ENCODE assay signal across 8 cellular contexts in genomic region chr11:808427-809286, GRCh38. TPM values are rescaled to one million over a fixed set of nuclear protein-coding genes. Genes with fewer than 3 reads are reported as not detected.
DNase-seq lines count a peak whose midpoint lies in the region; ATAC-seq and TF ChIP-seq lines count a peak whose summit lies in the region.

No MANE protein-coding gene starts in this region.

- H3K27me3 ChIP-seq in BLaER1 treated with 17β-estradiol and CSF1 and Interleukin-3, amounts not matched to agents 10 nM and 100 nM, result no peaks in the 10 kb centered on the region
- no peaks in the 10 kb centered on the region for H3K27me3 ChIP-seq in skeletal muscle satellite cell (ENCODE audit: control insufficient read depth, insufficient read depth, low read length)

- CTCF ChIA-PET in activated CD8-positive, alpha-beta T cell treated with anti-CD3 and anti-CD28 coated beads for 36 hours (lab: Charles Lee), result interaction anchor here (0.9 to 1.7 kb wide), 4 partner anchors 10 to 83 kb away, joined by 3 to 7 read pairs (median 3); partner anchors contain the start of genes PNPLA2 and SLC25A22

- peak overlapping the region; percentile 94 to 99 (median 97) for H3K27ac ChIP-seq in BLaER1 treated with 17β-estradiol and CSF1 and Interleukin-3, amounts not matched to agents 10 nM and 100 nM

- peaks cover 27 to 36% (median 33%) of the 10 kb centered on the region in 11 experiments for H3K36me3 ChIP-seq in BLaER1 treated with 17β-estradiol and CSF1 and Interleukin-3, amounts not matched to agents 10 nM and 100 nM
- H3K36me3 ChIP-seq in skeletal muscle satellite cell (ENCODE audit: insufficient read depth, low read length), result peaks cover 32% of the 10 kb centered on the region

- TF ChIP-seq CTCF in HFF-Myc (IDR thresholded peaks at IDR 0.05; ENCODE audit: low read depth, low read length, missing control alignments), result no peak
- TF ChIP-seq CTCF in activated CD8-positive, alpha-beta T cell treated with anti-CD3 and anti-CD28 coated beads for 36 hours (IDR thresholded peaks at IDR 0.05), result peak; percentile 16

- peak overlapping the region; percentile 82 to 100 (median 95) for H3K4me2 ChIP-seq in BLaER1 treated with 17β-estradiol and CSF1 and Interleukin-3, amounts not matched to agents 10 nM and 100 nM
- peak overlapping the region; percentile 98 for H3K4me2 ChIP-seq in skeletal muscle satellite cell (ENCODE audit: low read length)

- intact Hi-C loops in activated CD8-positive, alpha-beta T cell treated with anti-CD3 and anti-CD28 coated beads for 36 hours (cut with micrococcal nuclease), result no loop called here

- H3K4me3 Mint-ChIP-seq in activated CD8-positive, alpha-beta T cell treated with anti-CD3 and anti-CD28 coated beads for 36 hours, result peak overlapping the region; percentile 87

- H3K27ac Mint-ChIP-seq in activated CD8-positive, alpha-beta T cell treated with anti-CD3 and anti-CD28 coated beads for 36 hours, result peak overlapping the region; percentile 99

- H3K9me3 Mint-ChIP-seq in activated CD8-positive, alpha-beta T cell treated with anti-CD3 and anti-CD28 coated beads for 36 hours, result no peaks in the 10 kb centered on the region

- ATAC-seq in activated CD8-positive, alpha-beta T cell treated with anti-CD3 and anti-CD28 coated beads for 36 hours, result no peak
- ATAC-seq in GM19035 (IDR thresholded peaks at IDR 0.05; ENCODE audit: unreplicated experiment) (no peak), HG02885 (IDR thresholded peaks at IDR 0.05; ENCODE audit: poor library complexity, unreplicated experiment) (no peak)

- peak overlapping the region; percentile 88 to 100 (median 98) for H3K4me3 ChIP-seq in BLaER1 treated with 17β-estradiol and CSF1 and Interleukin-3, amounts not matched to agents 10 nM and 100 nM
- H3K4me3 ChIP-seq in HFF-Myc (replicated peaks; ENCODE audit: low read depth, low read length) (peak overlapping the region; percentile 99), skeletal muscle satellite cell (ENCODE audit: low read length) (peak overlapping the region; percentile 79)

- H3K4me1 ChIP-seq in BLaER1 treated with 17β-estradiol and CSF1 and Interleukin-3, amounts not matched to agents 10 nM and 100 nM, result peaks cover 53 to 72% (median 68%) of the 10 kb centered on the region in 10 experiments
- H3K4me1 ChIP-seq in skeletal muscle satellite cell (ENCODE audit: control insufficient read depth, insufficient read depth, low read length), result peaks cover 37% of the 10 kb centered on the region

- peak overlapping the region; percentile 94 to 100 (median 98) for H3K9ac ChIP-seq in BLaER1 treated with 17β-estradiol and CSF1 and Interleukin-3, amounts not matched to agents 10 nM and 100 nM
- H3K9ac ChIP-seq in skeletal muscle satellite cell (ENCODE audit: low read depth, low read length), result peak overlapping the region; percentile 93

- POLR2A ChIA-PET in activated CD8-positive, alpha-beta T cell treated with anti-CD3 and anti-CD28 coated beads for 36 hours (lab: Charles Lee), result interaction anchor here (1.0 to 15.6 kb wide), 7 partner anchors 9 to 32 kb away, joined by 3 to 273 read pairs (median 9); partner anchors contain the start of genes CD151, CEND1, CRACR2B and PNPLA2

- H3K36me3 Mint-ChIP-seq in activated CD8-positive, alpha-beta T cell treated with anti-CD3 and anti-CD28 coated beads for 36 hours (ENCODE audit: low read depth), result peaks cover 37% of the 10 kb centered on the region

- no peak for DNase-seq in HFF-Myc (ENCODE audit: extremely low read depth, low read depth)
- DNase-seq in activated CD8-positive, alpha-beta T cell treated with anti-CD3 and anti-CD28 coated beads for 36 hours, result peak; percentile 58
- DNase-seq in glomerular visceral epithelial cell (ENCODE audit: extremely low spot score), result peak; percentile 70
- no peak for DNase-seq in NCI-H187 treated with DMSO at 0.1 percent for 48 hours (lab: John Stamatoyannopoulos, UW)

- H3K9me3 ChIP-seq in BLaER1 treated with 17β-estradiol and CSF1 and Interleukin-3, amounts not matched to agents 10 nM and 100 nM (replicated peaks in 1 of 11), result no peaks in the 10 kb centered on the region
- H3K9me3 ChIP-seq in skeletal muscle satellite cell (replicated peaks; ENCODE audit: low read length), result no peaks in the 10 kb centered on the region

- peaks cover 28% of the 10 kb centered on the region for H3K4me1 Mint-ChIP-seq in activated CD8-positive, alpha-beta T cell treated with anti-CD3 and anti-CD28 coated beads for 36 hours (ENCODE audit: low read depth)

- no peaks in the 10 kb centered on the region for H3K27me3 Mint-ChIP-seq in activated CD8-positive, alpha-beta T cell treated with anti-CD3 and anti-CD28 coated beads for 36 hours

- H4K20me1 ChIP-seq in BLaER1 treated with 17β-estradiol and CSF1 and Interleukin-3, amounts not matched to agents 10 nM and 100 nM, result peaks cover 33 to 51% (median 47%) of the 10 kb centered on the region in 11 experiments; a peak in 21 of 22 replicates

RNA-seq across cellular contexts. Expression of gene RPLP2, which starts 1.1 kb away (rescaled TPM):
- 1,000 to 10,000 TPM; 3,638 to 3,686 TPM for total RNA-seq in activated CD8-positive, alpha-beta T cell treated with anti-CD3 and anti-CD28 coated beads for 36 hours
- 307 and 365 TPM in 2 replicates for total RNA-seq in skeletal muscle satellite cell (2012; rRNA removed)

RNA-seq across cellular contexts. Expression of gene PIDD1, which starts 3.6 kb away (rescaled TPM):
- 10 to 100 TPM; 29.9 to 30.6 TPM for total RNA-seq in activated CD8-positive, alpha-beta T cell treated with anti-CD3 and anti-CD28 coated beads for 36 hours
- 5.6 and 7.9 TPM in 2 replicates for total RNA-seq in skeletal muscle satellite cell (2012; rRNA removed)

RNA-seq across cellular contexts. Expression of gene PNPLA2, which starts 10.1 kb away (rescaled TPM):
- total RNA-seq in activated CD8-positive, alpha-beta T cell treated with anti-CD3 and anti-CD28 coated beads for 36 hours, result 10 to 100 TPM; 29.7 to 32.0 TPM
- total RNA-seq in skeletal muscle satellite cell (2012; rRNA removed), result 35.0 and 39.8 TPM in 2 replicates

RNA-seq across cellular contexts. Expression of gene SLC25A22, which starts 10.6 kb away (rescaled TPM):
- 10 to 100 TPM; 33.3 to 36.7 TPM for total RNA-seq in activated CD8-positive, alpha-beta T cell treated with anti-CD3 and anti-CD28 coated beads for 36 hours
- total RNA-seq in skeletal muscle satellite cell (2012; rRNA removed), result 31.2 and 34.1 TPM in 2 replicates

RNA-seq across cellular contexts. Expression of gene CEND1, which starts 18.8 kb away (rescaled TPM):
- total RNA-seq in activated CD8-positive, alpha-beta T cell treated with anti-CD3 and anti-CD28 coated beads for 36 hours, result under 1 TPM; 0.20 to 0.25 TPM
- total RNA-seq in skeletal muscle satellite cell (2012; rRNA removed), result 0.66 and 2.8 TPM in 2 replicates

Comparison
In these comparisons a context has a peak if more than half of its experiments do, and no peak if none do; other contexts are left out.
1. DNase-seq: peak in activated CD8-positive, alpha-beta T cell treated with anti-CD3 and anti-CD28 coated beads for 36 hours (single experiment) and glomerular visceral epithelial cell (single experiment); none in HFF-Myc (single experiment) and NCI-H187 treated with DMSO at 0.1 percent for 48 hours (single experiment).
2. Peak in every context shown above with its lines, with median percentiles within 50 percentile points of each other: H3K4me3 ChIP-seq.